In genomic region chr2:135453027-135453426, GRCh38 we compare ENCODE assay signal across 6 cellular contexts.
DNase-seq lines count a peak whose midpoint lies in the region; ATAC-seq, FAIRE-seq and TF ChIP-seq lines count a peak whose summit lies in the region.
"Not testable (repeated sequence)": the region's sequence is repeated elsewhere in the genome, so short reads cannot be mapped to it uniquely, and the experiment has no call there.

No MANE protein-coding gene starts in this region.

- peaks cover 23% of the 10 kb centered on the region for H3K36me3 Mint-ChIP-seq in activated CD4-positive, alpha-beta T cell treated with anti-CD3 and anti-CD28 coated beads for 36 hours (ENCODE audit: low read depth)
- H3K36me3 Mint-ChIP-seq in activated CD8-positive, alpha-beta T cell treated with anti-CD3 and anti-CD28 coated beads for 36 hours (ENCODE audit: low read depth): peaks cover 21% of the 10 kb centered on the region

- H3K4me1 ChIP-seq in HEK293 (ENCODE audit: control insufficient read depth, insufficient read depth, low read length); K562 (replicated peaks in 1 of 2; ENCODE audit: control insufficient read depth in 2 of 2, insufficient read depth in 2 of 2, low read length in 2 of 2); mesendoderm (ENCODE audit: control insufficient read depth, low read depth, low read length): not testable (repeated sequence)

- TF ChIP-seq RAD21 in K562 (CRISPR knock-in tag; conservative IDR thresholded peaks at IDR 0.05 in 1 of 2, IDR thresholded peaks at IDR 0.05 in 1 of 2): not testable (repeated sequence)

- intact Hi-C loops in activated CD4-positive, alpha-beta T cell treated with anti-CD3 and anti-CD28 coated beads for 36 hours (cut with DNase I, micrococcal nuclease); activated CD8-positive, alpha-beta T cell treated with anti-CD3 and anti-CD28 coated beads for 36 hours (cut with micrococcal nuclease); K562 (cut with micrococcal nuclease): not testable (repeated sequence)

- H3K4me1 Mint-ChIP-seq in activated CD4-positive, alpha-beta T cell treated with anti-CD3 and anti-CD28 coated beads for 36 hours; activated CD8-positive, alpha-beta T cell treated with anti-CD3 and anti-CD28 coated beads for 36 hours (ENCODE audit: low read depth): not testable (repeated sequence)

- H3K27me3 ChIP-seq in K562 (ENCODE audit: control insufficient read depth in 2 of 2, insufficient read depth in 2 of 2, low read length in 2 of 2); mesendoderm (ENCODE audit: insufficient read depth, low read length, poor library complexity): not testable (repeated sequence)

- H3K4ac ChIP-seq in mesendoderm (ENCODE audit: low read depth, low read length): not testable (repeated sequence)

- in situ Hi-C loops in K562 (cut with MboI): not testable (repeated sequence)

- CTCF ChIA-PET in HEK293 (lab: Yijun Ruan, JAX); activated CD4-positive, alpha-beta T cell treated with anti-CD3 and anti-CD28 coated beads for 36 hours (lab: Charles Lee); activated CD8-positive, alpha-beta T cell treated with anti-CD3 and anti-CD28 coated beads for 36 hours (lab: Charles Lee); K562 (lab: Yijun Ruan, JAX; ENCODE audit: low intra/inter-chr PET ratio): not testable (repeated sequence)

- H4K5ac ChIP-seq in mesendoderm (ENCODE audit: low read length): not testable (repeated sequence)

- not testable (repeated sequence) for H3K27me3 Mint-ChIP-seq in activated CD4-positive, alpha-beta T cell treated with anti-CD3 and anti-CD28 coated beads for 36 hours; activated CD8-positive, alpha-beta T cell treated with anti-CD3 and anti-CD28 coated beads for 36 hours

- H3K9me3 ChIP-seq in HEK293 (ENCODE audit: control insufficient read depth, insufficient read depth, low read depth, low read length); K562 (replicated peaks; ENCODE audit: control insufficient read depth, insufficient read depth, low read depth, low read length): not testable (repeated sequence)

- TF ChIP-seq POLR2A in K562 (conservative IDR thresholded peaks at IDR 0.05): not testable (repeated sequence)

- H4K8ac ChIP-seq in mesendoderm (ENCODE audit: low read depth, low read length): not testable (repeated sequence)

- H2BK15ac ChIP-seq in mesendoderm (replicated peaks; ENCODE audit: low read depth): not testable (repeated sequence)

- TF ChIP-seq CTCF in HEK293 (tag by site-specific recombination; IDR thresholded peaks at IDR 0.05); activated CD8-positive, alpha-beta T cell treated with anti-CD3 and anti-CD28 coated beads for 36 hours (IDR thresholded peaks at IDR 0.05); K562 (IDR thresholded peaks at IDR 0.05 in 2 of 3, conservative IDR thresholded peaks at IDR 0.05 in 1 of 3; ENCODE audit: insufficient read depth in 2 of 3, low read depth in 1 of 3, low read length in 3 of 3): not testable (repeated sequence)

- POLR2A ChIA-PET in HEK293 (lab: Yijun Ruan, JAX); activated CD4-positive, alpha-beta T cell treated with anti-CD3 and anti-CD28 coated beads for 36 hours (lab: Charles Lee); activated CD8-positive, alpha-beta T cell treated with anti-CD3 and anti-CD28 coated beads for 36 hours (lab: Charles Lee): not testable (repeated sequence)
- POLR2A ChIA-PET in K562 (lab: Yijun Ruan, JAX): interaction anchor here (1.0 kb wide), 1 partner anchor 12 kb away, joined by 5 read pairs; no protein-coding TSS in a partner anchor

- H3K4me3 ChIP-seq in HEK293 (ENCODE audit: low read depth, low read length); K562; mesendoderm (ENCODE audit: low read length): not testable (repeated sequence)

- H2AK5ac ChIP-seq in mesendoderm (ENCODE audit: low read length): not testable (repeated sequence)

- H3K18ac ChIP-seq in mesendoderm (ENCODE audit: low read length): not testable (repeated sequence)

- not testable (repeated sequence) for H4K20me1 ChIP-seq in K562 (replicated peaks; ENCODE audit: control insufficient read depth, insufficient read depth, low read length)

- not testable (repeated sequence) for H3K56ac ChIP-seq in mesendoderm (ENCODE audit: low read length)

- not testable (repeated sequence) for FAIRE-seq in K562 (lab: Jason Lieb, UNC)

- not testable (repeated sequence) for H2BK120ac ChIP-seq in mesendoderm (ENCODE audit: low read depth, low read length)

- not testable (repeated sequence) for H3K27ac ChIP-seq in HEK293 (ENCODE audit: extremely low read depth, low read depth, low read length); K562 (ENCODE audit: extremely low read depth, low read depth, low read length); mesendoderm (ENCODE audit: low read depth, low read length)

- not testable (repeated sequence) for H3K27ac Mint-ChIP-seq in activated CD4-positive, alpha-beta T cell treated with anti-CD3 and anti-CD28 coated beads for 36 hours; activated CD8-positive, alpha-beta T cell treated with anti-CD3 and anti-CD28 coated beads for 36 hours

- not testable (repeated sequence) for H3K79me1 ChIP-seq in mesendoderm (ENCODE audit: low read length)

- H3K23ac ChIP-seq in mesendoderm (ENCODE audit: low read length): not testable (repeated sequence)

- not testable (repeated sequence) for BruUV-seq in K562 (replicated peaks; lab: Mats Ljungman, UMichigan)

- not testable (repeated sequence) for TF ChIP-seq EP300 in K562 (IDR thresholded peaks at IDR 0.05; ENCODE audit: low read length)

- H3K79me2 ChIP-seq in K562 (ENCODE audit: control insufficient read depth, insufficient read depth, low read length); mesendoderm (ENCODE audit: control insufficient read depth, insufficient read depth, low read length): not testable (repeated sequence)

- not testable (repeated sequence) for H2BK5ac ChIP-seq in mesendoderm (ENCODE audit: low read length)

- not testable (repeated sequence) for H3K9ac ChIP-seq in K562 (ENCODE audit: insufficient read depth in 1 of 2, low read depth in 2 of 2, low read length in 2 of 2); mesendoderm (ENCODE audit: low read length)

- not testable (repeated sequence) for H2AFZ ChIP-seq in K562 (ENCODE audit: low read depth, low read length)

- peaks cover 27% of the 10 kb centered on the region for H3K9me3 Mint-ChIP-seq in activated CD4-positive, alpha-beta T cell treated with anti-CD3 and anti-CD28 coated beads for 36 hours (ENCODE audit: low read depth)
- peaks cover 25% of the 10 kb centered on the region for H3K9me3 Mint-ChIP-seq in activated CD8-positive, alpha-beta T cell treated with anti-CD3 and anti-CD28 coated beads for 36 hours

- not testable (repeated sequence) for H3K4me2 ChIP-seq in K562 (ENCODE audit: insufficient read depth, low read length); mesendoderm (ENCODE audit: low read length)

- H3K36me3 ChIP-seq in HEK293 (ENCODE audit: control insufficient read depth in 2 of 2, insufficient read depth in 1 of 2, low read length in 2 of 2); K562 (ENCODE audit: control insufficient read depth, insufficient read depth, low read length); mesendoderm (ENCODE audit: control insufficient read depth, insufficient read depth, low read length): not testable (repeated sequence)

- H3K9me1 ChIP-seq in K562 (ENCODE audit: control insufficient read depth, insufficient read depth, low read length): not testable (repeated sequence)

- peak; percentile 12 for DNase-seq in activated CD4-positive, alpha-beta T cell treated with anti-CD3 and anti-CD28 coated beads for 36 hours
- DNase-seq in activated CD8-positive, alpha-beta T cell treated with anti-CD3 and anti-CD28 coated beads for 36 hours: peak; percentile 8
- DNase-seq in K562 (ENCODE audit: extremely low read depth in 1 of 4, low spot score in 3 of 4): not testable (repeated sequence)
- peak; percentile 4 for DNase-seq in mesendoderm
- DNase-seq in stimulated activated naive CD8-positive, alpha-beta T cell treated with anti-CD3 and anti-CD28 coated beads, Interleukin-15, Interleukin-2, amounts not matched to agents 100 U/mL and 50 U/mL, for 24 hours: peak; percentile 33

- not testable (repeated sequence) for H3K4me3 Mint-ChIP-seq in activated CD4-positive, alpha-beta T cell treated with anti-CD3 and anti-CD28 coated beads for 36 hours; activated CD8-positive, alpha-beta T cell treated with anti-CD3 and anti-CD28 coated beads for 36 hours

- 80% methylated on average over 1 of the region's 1 CpG for WGBS in K562 (ENCODE audit: insufficient coverage, low coverage, missing lambda C conversion rate)
- no CpG with 5 or more reads among the region's 1 CpG for WGBS in mesendoderm (ENCODE audit: extremely low coverage, insufficient coverage, low lambda C conversion rate)

- not testable (repeated sequence) for ATAC-seq in activated CD4-positive, alpha-beta T cell treated with anti-CD3 and anti-CD28 coated beads for 36 hours; activated CD8-positive, alpha-beta T cell treated with anti-CD3 and anti-CD28 coated beads for 36 hours; K562; stimulated activated naive CD8-positive, alpha-beta T cell treated with anti-CD3 and anti-CD28 coated beads, Interleukin-15, Interleukin-2, amounts not matched to agents 100 U/mL and 50 U/mL, for 24 hours

TF ChIP-seq in HEK293, 187 proteins besides CTCF, POLR2A, EP300 and RAD21 (continues in another document):
- TF ChIP-seq TRIM28 (IDR thresholded peaks at IDR 0.05; ENCODE audit: borderline replicate concordance, low read length) (peak; percentile 45; the same call in 1 of the 2 replicates), ZNF585B (tag by site-specific recombination; IDR thresholded peaks at IDR 0.05) (peak; percentile 95), ZNF626 (tag by site-specific recombination; IDR thresholded peaks at IDR 0.05) (0 out of 2 replicates have a peak, but pooled peaks have one; percentile 46)

TF ChIP-seq in K562, 482 proteins besides CTCF, POLR2A, EP300 and RAD21 (continues in another document):
- TF ChIP-seq CBX1 (IDR thresholded peaks at IDR 0.05; ENCODE audit: low read depth): peak; percentile 42; the same call in 1 of the 2 replicates
- TF ChIP-seq ZFP36 (IDR thresholded peaks at IDR 0.05; ENCODE audit: low read depth, low read length, partially characterized antibody): peak; percentile 89
